Comparison of ENCODE assay signal across 19 cellular contexts in the genomic region with DNA sequence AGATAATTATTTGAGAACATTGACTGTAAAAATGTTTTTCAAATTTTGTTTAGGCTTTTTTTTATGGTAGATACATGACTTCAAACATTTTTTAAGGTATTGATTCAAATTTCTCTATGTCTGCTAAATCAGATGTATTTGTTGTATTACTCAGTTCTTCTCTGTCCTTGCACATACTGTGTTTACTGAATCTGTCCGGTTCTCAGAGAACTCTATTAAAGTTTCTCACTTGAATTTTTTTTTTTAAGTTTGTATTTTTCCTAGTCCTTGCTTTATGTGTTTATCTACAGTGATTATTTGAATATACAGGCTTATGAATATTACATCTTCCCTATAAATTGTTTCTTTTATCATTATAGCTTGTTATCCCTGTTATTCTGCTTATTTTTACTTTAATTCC. TPM values are rescaled to one million over a fixed set of nuclear protein-coding genes. Genes with fewer than 3 reads are reported as not detected.
DNase-seq lines count a peak whose midpoint lies in the region; ATAC-seq, FAIRE-seq and TF ChIP-seq lines count a peak whose summit lies in the region.
"Had no signal": no experiment of that assay in that cellular context is flagged by ENCODE, and none has a peak within 500 bp of the region (broad histone marks: within the 10 kb centered on the region; RNA-seq: fewer than 3 reads in every experiment).

No MANE protein-coding gene starts in this region.

- no peak overlapping the region for H4K8ac ChIP-seq in mesenchymal stem cell (ENCODE audit: low read length)

- H3K18ac ChIP-seq in mesenchymal stem cell (ENCODE audit: low read depth in 1 of 2, low read length in 2 of 2), result no peak overlapping the region

- no peak overlapping the region for H3K4me3 Mint-ChIP-seq in stimulated activated naive CD8-positive, alpha-beta T cell treated with anti-CD3 and anti-CD28 coated beads, Interleukin-15, Interleukin-2, amounts not matched to agents 100 ng/mL and 50 ng/mL, for 24 hours
- H3K4me3 Mint-ChIP-seq in activated T-helper 1 cell treated with anti-CD3 and anti-CD28 coated beads, Interleukin-12 subunit alpha, Interleukin-12 subunit beta, Interleukin-2, Interleukin-4 antibody, amounts not matched to agents 30 ng/mL and 10 ng/mL and 1 ng/mL, durations not matched to agents 14 hours and 24 hours and 36 hours, result peak overlapping the region; percentile 23
- H3K4me3 Mint-ChIP-seq: stimulated activated memory B cell treated with anti-CD40 and anti-IgM and Interleukin-4, amounts not matched to agents 10 μg/mL and 1 μg/mL and 100 μg/mL, for 72 hours had no signal

- no peak overlapping the region for H2AFZ ChIP-seq in mesenchymal stem cell (ENCODE audit: low read depth, low read length)

- no peak overlapping the region for H3K14ac ChIP-seq in mesenchymal stem cell (ENCODE audit: low read length in 2 of 2)

- no peak overlapping the region for H3K23ac ChIP-seq in mesenchymal stem cell (ENCODE audit: low read length in 2 of 2)

- peaks cover 66% of the 10 kb centered on the region for H3K36me3 Mint-ChIP-seq in stimulated activated naive CD8-positive, alpha-beta T cell treated with anti-CD3 and anti-CD28 coated beads, Interleukin-15, Interleukin-2, amounts not matched to agents 100 ng/mL and 50 ng/mL, for 24 hours (ENCODE audit: low read depth)
- H3K36me3 Mint-ChIP-seq in activated T-helper 1 cell treated with anti-CD3 and anti-CD28 coated beads, Interleukin-12 subunit alpha, Interleukin-12 subunit beta, Interleukin-2, Interleukin-4 antibody, amounts not matched to agents 30 ng/mL and 10 ng/mL and 1 ng/mL, durations not matched to agents 14 hours and 24 hours and 36 hours (ENCODE audit: low read depth), result peaks cover 47% of the 10 kb centered on the region

- in situ Hi-C loops in gastrocnemius medialis (cut with MboI; ENCODE audit: low sequenced_read_pairs in 4 of 4), result no loop called here

- H3K27ac ChIP-seq in mesenchymal stem cell (ENCODE audit: low read length, poor library complexity, severe bottlenecking) (no peak overlapping the region), small intestine (ENCODE audit: low read depth in 1 of 2, low read length in 1 of 2) (no peak overlapping the region), gastrocnemius medialis (peak overlapping the region in 1 of 4 donors; percentile 9)
- H3K27ac ChIP-seq: vagina had no signal

- no peaks in the 10 kb centered on the region for H3K9me3 Mint-ChIP-seq in stimulated activated naive CD8-positive, alpha-beta T cell treated with anti-CD3 and anti-CD28 coated beads, Interleukin-15, Interleukin-2, amounts not matched to agents 100 ng/mL and 50 ng/mL, for 24 hours
- H3K9me3 Mint-ChIP-seq in activated T-helper 1 cell treated with anti-CD3 and anti-CD28 coated beads, Interleukin-12 subunit alpha, Interleukin-12 subunit beta, Interleukin-2, Interleukin-4 antibody, amounts not matched to agents 30 ng/mL and 10 ng/mL and 1 ng/mL, durations not matched to agents 14 hours and 24 hours and 36 hours, result no peaks in the 10 kb centered on the region
- H3K9me3 Mint-ChIP-seq: stimulated activated memory B cell treated with anti-CD40 and anti-IgM and Interleukin-4, amounts not matched to agents 10 μg/mL and 1 μg/mL and 100 μg/mL, for 72 hours had no signal

- H3K4ac ChIP-seq in mesenchymal stem cell (ENCODE audit: low read depth in 1 of 2, low read length in 2 of 2), result no peak overlapping the region

- no peaks in the 10 kb centered on the region for H3K27me3 ChIP-seq in mesenchymal stem cell (ENCODE audit: control insufficient read depth in 1 of 2, insufficient read depth in 1 of 2, low read length in 2 of 2)
- H3K27me3 ChIP-seq in small intestine (ENCODE audit: control insufficient read depth in 2 of 2, insufficient read depth in 2 of 2, low read length in 2 of 2), result no peaks in the 10 kb centered on the region
- no peaks in the 10 kb centered on the region for H3K27me3 ChIP-seq in gastrocnemius medialis
- H3K27me3 ChIP-seq: BE2C, vagina had no signal

- H2BK12ac ChIP-seq in mesenchymal stem cell (ENCODE audit: low read length in 2 of 2), result no peak overlapping the region

- no peaks in the 10 kb centered on the region for H3K79me1 ChIP-seq in mesenchymal stem cell (replicated peaks; ENCODE audit: low read length, poor library complexity, severe bottlenecking)

- peaks cover 5% of the 10 kb centered on the region for H3K4me1 ChIP-seq in mesenchymal stem cell (ENCODE audit: control insufficient read depth, insufficient read depth, low read depth, low read length)
- peaks cover 3 to 14% of the 10 kb centered on the region in 2 donors for H3K4me1 ChIP-seq in small intestine (ENCODE audit: control insufficient read depth in 2 of 2, insufficient read depth in 1 of 2, low read depth in 1 of 2, low read length in 1 of 2)
- peaks cover 67 to 82% of the 10 kb centered on the region in 2 donors for H3K4me1 ChIP-seq in gastrocnemius medialis
- H3K4me1 ChIP-seq: BE2C had no signal

- H3K27me3 Mint-ChIP-seq in stimulated activated naive CD8-positive, alpha-beta T cell treated with anti-CD3 and anti-CD28 coated beads, Interleukin-15, Interleukin-2, amounts not matched to agents 100 ng/mL and 50 ng/mL, for 24 hours, result no peaks in the 10 kb centered on the region
- no peaks in the 10 kb centered on the region for H3K27me3 Mint-ChIP-seq in activated T-helper 1 cell treated with anti-CD3 and anti-CD28 coated beads, Interleukin-12 subunit alpha, Interleukin-12 subunit beta, Interleukin-2, Interleukin-4 antibody, amounts not matched to agents 30 ng/mL and 10 ng/mL and 1 ng/mL, durations not matched to agents 14 hours and 24 hours and 36 hours (ENCODE audit: insufficient read depth)
- H3K27me3 Mint-ChIP-seq: stimulated activated memory B cell treated with anti-CD40 and anti-IgM and Interleukin-4, amounts not matched to agents 10 μg/mL and 1 μg/mL and 100 μg/mL, for 72 hours had no signal

- H2BK120ac ChIP-seq in mesenchymal stem cell (ENCODE audit: low read depth, low read length), result no peak overlapping the region

- FAIRE-seq in small intestine (lab: Jason Lieb, UNC), result no peak
- FAIRE-seq: colon, G401.6 had no signal

- no peak for TF ChIP-seq POLR2A in gastrocnemius medialis (IDR thresholded peaks at IDR 0.05)

- no peak for TF ChIP-seq CTCF in gastrocnemius medialis (IDR thresholded peaks at IDR 0.05 in 4 of 5, conservative IDR thresholded peaks at IDR 0.05 in 1 of 5)

- H3K27ac Mint-ChIP-seq in stimulated activated naive CD8-positive, alpha-beta T cell treated with anti-CD3 and anti-CD28 coated beads, Interleukin-15, Interleukin-2, amounts not matched to agents 100 ng/mL and 50 ng/mL, for 24 hours, result peak overlapping the region; percentile 3
- H3K27ac Mint-ChIP-seq in activated T-helper 1 cell treated with anti-CD3 and anti-CD28 coated beads, Interleukin-12 subunit alpha, Interleukin-12 subunit beta, Interleukin-2, Interleukin-4 antibody, amounts not matched to agents 30 ng/mL and 10 ng/mL and 1 ng/mL, durations not matched to agents 14 hours and 24 hours and 36 hours, result peak overlapping the region; percentile 50
- H3K27ac Mint-ChIP-seq: stimulated activated memory B cell treated with anti-CD40 and anti-IgM and Interleukin-4, amounts not matched to agents 10 μg/mL and 1 μg/mL and 100 μg/mL, for 72 hours had no signal

- H2BK5ac ChIP-seq in mesenchymal stem cell (ENCODE audit: low read depth, low read length, poor library complexity, severe bottlenecking), result no peak overlapping the region

- H3K36me3 ChIP-seq in mesenchymal stem cell (ENCODE audit: control insufficient read depth in 1 of 2, insufficient read depth in 2 of 2, low read depth in 1 of 2, low read length in 2 of 2), result peaks cover 4 to 25% of the 10 kb centered on the region in 2 experiments
- H3K36me3 ChIP-seq in small intestine (ENCODE audit: control insufficient read depth in 2 of 2, insufficient read depth in 2 of 2, low read length in 2 of 2), result peaks cover 0 to 2% of the 10 kb centered on the region in 2 donors
- no peaks in the 10 kb centered on the region for H3K36me3 ChIP-seq in gastrocnemius medialis
- H3K36me3 ChIP-seq: prostate gland had no signal

- peaks cover 75% of the 10 kb centered on the region for H3K4me1 Mint-ChIP-seq in stimulated activated naive CD8-positive, alpha-beta T cell treated with anti-CD3 and anti-CD28 coated beads, Interleukin-15, Interleukin-2, amounts not matched to agents 100 ng/mL and 50 ng/mL, for 24 hours (ENCODE audit: low read depth)
- H3K4me1 Mint-ChIP-seq in activated T-helper 1 cell treated with anti-CD3 and anti-CD28 coated beads, Interleukin-12 subunit alpha, Interleukin-12 subunit beta, Interleukin-2, Interleukin-4 antibody, amounts not matched to agents 30 ng/mL and 10 ng/mL and 1 ng/mL, durations not matched to agents 14 hours and 24 hours and 36 hours (ENCODE audit: low read depth), result peaks cover 71% of the 10 kb centered on the region

- H3K9me3 ChIP-seq in mesenchymal stem cell (ENCODE audit: control insufficient read depth, low read length) (no peaks in the 10 kb centered on the region), small intestine (ENCODE audit: control insufficient read depth, low read depth) (no peaks in the 10 kb centered on the region), gastrocnemius medialis (no peaks in the 10 kb centered on the region)
- H3K9me3 ChIP-seq: BE2C, HAP-1, prostate gland, vagina had no signal

- H2AK5ac ChIP-seq in mesenchymal stem cell (ENCODE audit: low read length, severe bottlenecking), result no peak overlapping the region

- intact Hi-C loops in activated T-helper 1 cell treated with anti-CD3 and anti-CD28 coated beads, Interleukin-12 subunit alpha, Interleukin-12 subunit beta, Interleukin-2, Interleukin-4 antibody, amounts not matched to agents 30 ng/mL and 10 ng/mL and 1 ng/mL, durations not matched to agents 14 hours and 24 hours and 36 hours (cut with micrococcal nuclease), result no loop called here
- intact Hi-C loops in gastrocnemius medialis (cut with DNase I; ENCODE audit: low total_unique reads), result no loop called here

- no peak overlapping the region for H2BK15ac ChIP-seq in mesenchymal stem cell (ENCODE audit: low read depth, poor library complexity, severe bottlenecking)

- H3K4me2 ChIP-seq in mesenchymal stem cell (ENCODE audit: low read length, poor library complexity, severe bottlenecking), result no peak overlapping the region

- H3K4me3 ChIP-seq in mesenchymal stem cell (ENCODE audit: insufficient read depth in 1 of 2, low read depth in 1 of 2, low read length in 2 of 2), result no peak overlapping the region
- no peak overlapping the region for H3K4me3 ChIP-seq in small intestine (ENCODE audit: low read depth in 1 of 2, low read length in 2 of 2)
- no peak overlapping the region for H3K4me3 ChIP-seq in gastrocnemius medialis
- H3K4me3 ChIP-seq: HAP-1, prostate gland, vagina had no signal

- no peak for ATAC-seq in stimulated activated naive CD8-positive, alpha-beta T cell treated with anti-CD3 and anti-CD28 coated beads, Interleukin-15, Interleukin-2, amounts not matched to agents 100 U/mL and 50 U/mL, for 24 hours
- ATAC-seq in gastrocnemius medialis, result no peak
- ATAC-seq: stimulated activated memory B cell treated with anti-CD40 and anti-IgM and Interleukin-4, amounts not matched to agents 10 μg/mL and 1 μg/mL and 100 μg/mL, for 72 hours had no signal

- no peak for DNase-seq in stimulated activated naive CD8-positive, alpha-beta T cell treated with anti-CD3 and anti-CD28 coated beads, Interleukin-15, Interleukin-2, amounts not matched to agents 100 U/mL and 50 U/mL, for 24 hours
- no peak for DNase-seq in activated T-helper 1 cell treated with anti-CD3 and anti-CD28 coated beads, Interleukin-12 subunit alpha, Interleukin-12 subunit beta, Interleukin-2, Interleukin-4 antibody, amounts not matched to agents 30 ng/mL and 10 ng/mL and 1 ng/mL, durations not matched to agents 14 hours and 24 hours and 36 hours (ENCODE audit: low spot score)
- no peak for DNase-seq in mesenchymal stem cell
- no peak for DNase-seq in kidney glomerular epithelial cell (lab: John Stamatoyannopoulos, UW)
- DNase-seq in small intestine, result no peak
- DNase-seq in gastrocnemius medialis, result no peak
- no peak for DNase-seq in GF-D8 (lab: John Stamatoyannopoulos, UW)
- DNase-seq: activated CD4-positive, alpha-beta T cell treated with anti-CD3 and anti-CD28 coated beads for 4 hours; activated naive CD4-positive, alpha-beta T cell treated with Interleukin-2 at 50 U/mL for 16 hours; BE2C; mesendoderm; stimulated activated CD4-positive, alpha-beta T cell treated with anti-CD3 and anti-CD28 coated beads, Interleukin-2, amount 100 ng/mL, for 24 hours had no signal

- no CpG with 5 or more reads among the region's 1 CpG for WGBS in mesenchymal stem cell
- WGBS in small intestine, 3 donors, result 46 to 58% (median 48%) methylated on average over 1 of the region's 1 CpG

- H3K9ac ChIP-seq in mesenchymal stem cell (ENCODE audit: low read length), result peak overlapping the region; percentile 45

- no peak overlapping the region for H4K91ac ChIP-seq in mesenchymal stem cell (ENCODE audit: low read length)

RNA-seq across cellular contexts. Expression of gene SEPTIN2, which starts 5.3 kb away (rescaled TPM):
- total RNA-seq in activated T-helper 1 cell treated with anti-CD3 and anti-CD28 coated beads, Interleukin-12 subunit alpha, Interleukin-12 subunit beta, Interleukin-2, Interleukin-4 antibody, amounts not matched to agents 30 ng/mL and 10 ng/mL and 1 ng/mL, durations not matched to agents 14 hours and 24 hours and 36 hours, result 203 and 219 TPM in 2 replicates
- polyA plus RNA-seq in mesenchymal stem cell (2013, experiment 1 of 2), result 369 TPM
- polyA plus RNA-seq in mesenchymal stem cell (2013, experiment 2 of 2), result 372 TPM
- 100 to 1,000 TPM; 112 to 171 (median 125) TPM for polyA plus RNA-seq in small intestine
- total RNA-seq in gastrocnemius medialis, result 100 to 1,000 TPM in 2 of 4 donors, 10 to 100 TPM in 2; 81.3 to 130 (median 99.3) TPM

RNA-seq across cellular contexts. Expression of gene HDLBP, which starts 5.6 kb away (rescaled TPM):
- total RNA-seq in activated T-helper 1 cell treated with anti-CD3 and anti-CD28 coated beads, Interleukin-12 subunit alpha, Interleukin-12 subunit beta, Interleukin-2, Interleukin-4 antibody, amounts not matched to agents 30 ng/mL and 10 ng/mL and 1 ng/mL, durations not matched to agents 14 hours and 24 hours and 36 hours, result 270 and 273 TPM in 2 replicates
- 768 TPM for polyA plus RNA-seq in mesenchymal stem cell (2013, experiment 1 of 2)
- 740 TPM for polyA plus RNA-seq in mesenchymal stem cell (2013, experiment 2 of 2)
- polyA plus RNA-seq in small intestine, result 100 to 1,000 TPM; 136 to 193 (median 150) TPM
- total RNA-seq in gastrocnemius medialis, result 100 to 1,000 TPM; 383 to 486 (median 444) TPM

RNA-seq across cellular contexts. Expression of gene FARP2, which starts 35.1 kb away (rescaled TPM):
- total RNA-seq in activated T-helper 1 cell treated with anti-CD3 and anti-CD28 coated beads, Interleukin-12 subunit alpha, Interleukin-12 subunit beta, Interleukin-2, Interleukin-4 antibody, amounts not matched to agents 30 ng/mL and 10 ng/mL and 1 ng/mL, durations not matched to agents 14 hours and 24 hours and 36 hours, result 36.6 and 40.9 TPM in 2 replicates
- 15.5 TPM for polyA plus RNA-seq in mesenchymal stem cell (2013, experiment 1 of 2)
- polyA plus RNA-seq in mesenchymal stem cell (2013, experiment 2 of 2), result 14.7 TPM
- 10 to 100 TPM; 25.7 to 60.6 (median 38.9) TPM for polyA plus RNA-seq in small intestine
- 10 to 100 TPM; 10.7 to 20.1 (median 13.6) TPM for total RNA-seq in gastrocnemius medialis
